ENCODE assay signal across 1 cellular context in the genomic region with DNA sequence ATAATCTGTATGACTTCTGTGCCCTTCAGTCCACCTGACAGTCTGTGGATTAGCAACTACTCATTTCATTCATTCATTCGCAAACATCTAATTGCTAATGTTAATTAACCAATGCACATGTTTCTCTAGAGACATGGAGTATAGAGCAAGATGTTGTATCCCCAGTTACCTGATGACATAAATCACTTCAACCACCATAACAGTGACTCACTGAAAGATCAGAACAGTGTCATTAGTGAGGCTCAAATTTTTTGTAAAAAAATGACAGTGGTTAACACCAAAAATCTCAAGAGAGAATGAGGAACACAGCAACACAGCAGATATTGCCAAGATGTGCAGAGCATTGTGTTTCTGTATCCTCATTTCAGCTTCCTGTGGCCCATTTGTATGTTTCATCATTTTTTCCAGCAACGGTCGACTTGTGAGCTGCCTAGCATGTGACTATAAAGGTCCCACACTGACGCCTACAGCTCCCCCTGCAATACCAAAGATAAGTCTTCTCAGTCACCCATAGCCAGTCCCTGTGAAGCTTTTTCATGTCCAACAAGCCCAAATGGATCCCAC.
TF ChIP-seq lines count a peak whose summit lies in the region.

No MANE protein-coding gene starts in this region.

TF ChIP-seq in SK-N-SH, 30 proteins besides CTCF, POLR2A, EP300 and RAD21 (continued from another document):
- TF ChIP-seq, protein P1, sequence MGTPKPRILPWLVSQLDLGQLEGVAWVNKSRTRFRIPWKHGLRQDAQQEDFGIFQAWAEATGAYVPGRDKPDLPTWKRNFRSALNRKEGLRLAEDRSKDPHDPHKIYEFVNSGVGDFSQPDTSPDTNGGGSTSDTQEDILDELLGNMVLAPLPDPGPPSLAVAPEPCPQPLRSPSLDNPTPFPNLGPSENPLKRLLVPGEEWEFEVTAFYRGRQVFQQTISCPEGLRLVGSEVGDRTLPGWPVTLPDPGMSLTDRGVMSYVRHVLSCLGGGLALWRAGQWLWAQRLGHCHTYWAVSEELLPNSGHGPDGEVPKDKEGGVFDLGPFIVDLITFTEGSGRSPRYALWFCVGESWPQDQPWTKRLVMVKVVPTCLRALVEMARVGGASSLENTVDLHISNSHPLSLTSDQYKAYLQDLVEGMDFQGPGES (IDR thresholded peaks at IDR 0.05; ENCODE audit: low read depth, low read length): no peak
- TF ChIP-seq, protein P2, sequence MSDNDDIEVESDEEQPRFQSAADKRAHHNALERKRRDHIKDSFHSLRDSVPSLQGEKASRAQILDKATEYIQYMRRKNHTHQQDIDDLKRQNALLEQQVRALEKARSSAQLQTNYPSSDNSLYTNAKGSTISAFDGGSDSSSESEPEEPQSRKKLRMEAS (IDR thresholded peaks at IDR 0.05; ENCODE audit: low read depth): no peak
- TF ChIP-seq TEAD4 (IDR thresholded peaks at IDR 0.05; ENCODE audit: borderline replicate concordance, insufficient read depth) (no peak), MXI1 (IDR thresholded peaks at IDR 0.05; ENCODE audit: low read depth, low read length) (no peak), CHD2 (IDR thresholded peaks at IDR 0.05; ENCODE audit: low read length, partially characterized antibody) (no peak), RFX5 (IDR thresholded peaks at IDR 0.05; ENCODE audit: low read length) (no peak), NFIC (IDR thresholded peaks at IDR 0.05; ENCODE audit: borderline replicate concordance) (no peak), MEF2A (IDR thresholded peaks at IDR 0.05; ENCODE audit: borderline replicate concordance, low read depth) (no peak), NRF1 (IDR thresholded peaks at IDR 0.05; ENCODE audit: low read depth, low read length) (no peak), TCF12 (IDR thresholded peaks at IDR 0.05) (no peak), FOXJ3 (CRISPR knock-in tag; IDR thresholded peaks at IDR 0.05) (no peak), SMC3 (IDR thresholded peaks at IDR 0.05; ENCODE audit: low read depth, low read length) (no peak), TAF1 (IDR thresholded peaks at IDR 0.05; ENCODE audit: borderline replicate concordance, low read depth, low read length) (no peak)
